Comparison of ENCODE assay signal across 11 cellular contexts in genomic region chr12:69933115-69933552, GRCh38.
DNase-seq lines count a peak whose midpoint lies in the region; ATAC-seq lines count a peak whose summit lies in the region.
"Had no signal": no experiment of that assay in that cellular context is flagged by ENCODE, and none has a peak within 500 bp of the region (broad histone marks: within the 10 kb centered on the region; RNA-seq: fewer than 3 reads in every experiment).

No MANE protein-coding gene starts in this region.

- H2BK120ac ChIP-seq in neuronal stem cell (ENCODE audit: low read depth, low read length), result no peak overlapping the region

- H3K4me1 ChIP-seq in neuronal stem cell (ENCODE audit: control insufficient read depth in 2 of 2, insufficient read depth in 1 of 2, low read depth in 1 of 2, low read length in 2 of 2), result peaks cover 21 to 45% of the 10 kb centered on the region in 2 donors
- H3K4me1 ChIP-seq: psoas muscle had no signal

- no CpG with 5 or more reads among the region's 5 CpGs for WGBS in neuronal stem cell (ENCODE audit: extremely low coverage in 2 of 2, insufficient read length in 2 of 2, insufficient replicate concordance in 1 of 2), 2 donors

- H3K27me3 ChIP-seq in neuronal stem cell (ENCODE audit: control insufficient read depth in 3 of 3, insufficient read depth in 3 of 3, low read depth in 1 of 3, low read length in 3 of 3), result no peaks in the 10 kb centered on the region

- H3K14ac ChIP-seq in neuronal stem cell (ENCODE audit: low read length), result no peak overlapping the region

- H3K9ac ChIP-seq in neuronal stem cell (ENCODE audit: low read depth, low read length, poor library complexity), result no peak overlapping the region

- H2BK5ac ChIP-seq in neuronal stem cell (ENCODE audit: low read length), result no peak overlapping the region

- no peaks in the 10 kb centered on the region for H3K79me1 ChIP-seq in neuronal stem cell (ENCODE audit: low read depth, low read length)

- no peak overlapping the region for H3K4ac ChIP-seq in neuronal stem cell (ENCODE audit: low read length)

- peaks cover 0 to 12% of the 10 kb centered on the region in 2 donors for H3K9me3 ChIP-seq in neuronal stem cell (replicated peaks in 1 of 2; ENCODE audit: control insufficient read depth in 2 of 2, insufficient read depth in 1 of 2, low read depth in 1 of 2, low read length in 2 of 2)
- H3K9me3 ChIP-seq: psoas muscle had no signal

- H3K23ac ChIP-seq in neuronal stem cell (ENCODE audit: low read depth, low read length, poor library complexity), result no peak overlapping the region

- ATAC-seq in GM19043 (IDR thresholded peaks at IDR 0.05; ENCODE audit: low read depth, unreplicated experiment) (peak; percentile 64), HG02623 (IDR thresholded peaks at IDR 0.05; ENCODE audit: unreplicated experiment) (peak; percentile 84), HG02938 (IDR thresholded peaks at IDR 0.05; ENCODE audit: unreplicated experiment) (no peak)
- ATAC-seq: psoas muscle had no signal

- no peak overlapping the region for H4K8ac ChIP-seq in neuronal stem cell (ENCODE audit: low read depth, low read length)

- peak overlapping the region; percentile 72 for H2AFZ ChIP-seq in neuronal stem cell (ENCODE audit: low read length)

- no peak overlapping the region for H2BK15ac ChIP-seq in neuronal stem cell (ENCODE audit: low read length)

- H3K27ac ChIP-seq in neuronal stem cell (replicated peaks; ENCODE audit: low read length), result no peak overlapping the region
- H3K27ac ChIP-seq: psoas muscle had no signal

- H3K18ac ChIP-seq in neuronal stem cell (ENCODE audit: low read length), result no peak overlapping the region

- H3K36me3 ChIP-seq in neuronal stem cell (replicated peaks in 1 of 2; ENCODE audit: control insufficient read depth in 2 of 2, insufficient read depth in 2 of 2, low read length in 2 of 2), result no peaks in the 10 kb centered on the region

- DNase-seq in NAMALWA (ENCODE audit: low spot score) (peak; percentile 66), neuronal stem cell (ENCODE audit: low spot score) (no peak), NCI-H345 treated with DMSO at 0.1 percent for 48 hours (lab: John Stamatoyannopoulos, UW; ENCODE audit: unreplicated experiment) (no peak), cerebellum (ENCODE audit: low spot score) (no peak)
- DNase-seq: activated CD4-positive, alpha-beta T cell treated with anti-CD3 and anti-CD28 coated beads, Interleukin-2, amount 50 U/mL, for 4 hours; NCI-H748 treated with DMSO at 0.1 percent for 48 hours; psoas muscle; SW 1271 had no signal

- no peak overlapping the region for H4K91ac ChIP-seq in neuronal stem cell (ENCODE audit: low read depth, low read length, poor library complexity)

- H2AK5ac ChIP-seq in neuronal stem cell (ENCODE audit: low read depth, low read length), result no peak overlapping the region

- H2BK12ac ChIP-seq in neuronal stem cell (ENCODE audit: low read length), result no peak overlapping the region

- H3K4me2 ChIP-seq in neuronal stem cell (ENCODE audit: insufficient read depth, low read length, poor library complexity, severe bottlenecking), result no peak overlapping the region

- H3K4me3 ChIP-seq in neuronal stem cell (ENCODE audit: low read length in 2 of 2), result no peak overlapping the region
- H3K4me3 ChIP-seq: psoas muscle had no signal
